8 cellular contexts compared by ENCODE assay signal in genomic region chr1:153775432-153776311, GRCh38. TPM values are rescaled to one million over a fixed set of nuclear protein-coding genes. Genes with fewer than 3 reads are reported as not detected.
A peak's percentile ranks its signal among the peaks of the same experiment; 100 is the strongest.
DNase-seq lines count a peak whose midpoint lies in the region; ATAC-seq and TF ChIP-seq lines count a peak whose summit lies in the region.

No MANE protein-coding gene starts in this region.

- H3K27me3 Mint-ChIP-seq in activated T-cell treated with anti-CD3 and anti-CD28 coated beads, Interleukin-2, amount 50 U/mL, for 4 hours (ENCODE audit: low read depth), result no peaks in the 10 kb centered on the region
- H3K27me3 Mint-ChIP-seq in nephron (ENCODE audit: low read depth), result peaks cover 10% of the 10 kb centered on the region

- H3K4me3 Mint-ChIP-seq in activated T-cell treated with anti-CD3 and anti-CD28 coated beads, Interleukin-2, amount 50 U/mL, for 4 hours, result peak overlapping the region; percentile 82
- peak overlapping the region; percentile 87 to 88 (median 87) for H3K4me3 Mint-ChIP-seq in nephron

- H3K4me1 Mint-ChIP-seq in activated T-cell treated with anti-CD3 and anti-CD28 coated beads, Interleukin-2, amount 50 U/mL, for 4 hours (ENCODE audit: low read depth), result peaks cover 25% of the 10 kb centered on the region
- peaks cover 29% of the 10 kb centered on the region for H3K4me1 Mint-ChIP-seq in nephron

- DNase-seq in NOMO-1 treated with DMSO at 0.1 percent for 48 hours (lab: John Stamatoyannopoulos, UW; ENCODE audit: unreplicated experiment), result peak; percentile 65
- peak; percentile 57 for DNase-seq in activated T-cell treated with anti-CD3 and anti-CD28 coated beads, Interleukin-2, amount 50 U/mL, for 4 hours
- DNase-seq in fibroblast of gingiva (ENCODE audit: low read depth), result peak; percentile 60
- DNase-seq in substantia nigra (lab: John Stamatoyannopoulos, UW), result peak in 5 of 49 donors; percentile 16 to 74 (median 53)
- no peak for DNase-seq in GOT3 (lab: John Stamatoyannopoulos, UW)

- H3K9me3 Mint-ChIP-seq in activated T-cell treated with anti-CD3 and anti-CD28 coated beads, Interleukin-2, amount 50 U/mL, for 4 hours, result no peaks in the 10 kb centered on the region
- H3K9me3 Mint-ChIP-seq in nephron, result no peaks in the 10 kb centered on the region

- ATAC-seq in GM18511 (IDR thresholded peaks at IDR 0.05; ENCODE audit: unreplicated experiment), result peak; percentile 68
- ATAC-seq in HG03520 (IDR thresholded peaks at IDR 0.05; ENCODE audit: unreplicated experiment), result peak; percentile 44
- ATAC-seq in activated T-cell treated with anti-CD3 and anti-CD28 coated beads, Interleukin-2, amount 50 U/mL, for 4 hours, result peak; percentile 75 to 77

- peak overlapping the region; percentile 31 for H3K27ac ChIP-seq in substantia nigra (ENCODE audit: low read depth, low read length, poor library complexity, severe bottlenecking)

- peak overlapping the region; percentile 78 to 82 (median 81) for H3K27ac Mint-ChIP-seq in nephron

- H3K36me3 Mint-ChIP-seq in activated T-cell treated with anti-CD3 and anti-CD28 coated beads, Interleukin-2, amount 50 U/mL, for 4 hours (ENCODE audit: insufficient read depth), result peaks cover 1% of the 10 kb centered on the region
- peaks cover 14% of the 10 kb centered on the region for H3K36me3 Mint-ChIP-seq in nephron (ENCODE audit: low read depth)

- TF ChIP-seq CTCF in nephron (IDR thresholded peaks at IDR 0.05; ENCODE audit: unreplicated experiment in 3 of 3), result no peak

RNA-seq across cellular contexts. Expression of gene SLC27A3, which starts 0.5 kb away (rescaled TPM):
- 1 to 10 TPM; 3.8 to 6.0 (median 6.0) TPM for total RNA-seq in activated T-cell treated with anti-CD3 and anti-CD28 coated beads, Interleukin-2, amount 50 U/mL, for 4 hours

RNA-seq across cellular contexts. Expression of gene INTS3, which starts 47.8 kb away (rescaled TPM):
- total RNA-seq in activated T-cell treated with anti-CD3 and anti-CD28 coated beads, Interleukin-2, amount 50 U/mL, for 4 hours, result 10 to 100 TPM; 46.9 to 49.4 (median 48.5) TPM
